1 cellular context compared by ENCODE assay signal in the genomic region with DNA sequence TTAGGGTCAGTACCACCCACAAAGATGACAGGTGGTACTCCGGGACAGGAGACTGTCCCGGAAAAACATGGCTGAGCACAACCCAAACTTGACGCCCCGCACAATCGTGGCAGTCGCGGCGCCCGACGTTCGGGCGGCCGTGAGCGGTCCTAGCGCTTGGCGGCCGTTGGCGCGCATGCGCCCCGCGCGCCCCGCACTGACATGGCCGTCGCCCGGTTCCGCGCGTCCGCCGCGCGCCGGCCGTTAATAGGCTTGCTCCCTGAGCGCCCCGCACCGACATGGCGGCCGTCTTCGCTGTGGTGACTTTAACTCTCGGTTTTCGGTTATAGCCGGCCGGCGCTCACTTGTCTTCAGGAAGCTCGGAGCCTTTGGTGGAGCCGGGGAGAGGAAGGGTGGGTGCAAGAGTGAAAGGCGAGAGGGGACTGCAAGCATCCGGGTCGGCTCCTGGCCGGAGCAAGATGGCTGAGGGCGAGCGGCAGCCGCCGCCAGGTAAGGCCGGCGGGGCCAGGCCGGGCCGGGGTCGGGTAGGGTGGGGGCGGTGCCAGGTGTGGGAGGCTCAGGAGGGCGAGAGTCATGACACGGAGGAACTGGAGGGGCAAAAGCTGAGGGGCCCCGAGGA.
TF ChIP-seq lines count a peak whose summit lies in the region.

A gene (plus strand): TSS at position 273 of the 619 bp plus-strand sequence. CDS start 186 bp downstream, at position 459.

TF ChIP-seq in K562, 482 proteins besides CTCF, POLR2A, EP300 and RAD21 (continued from another document and continues in another):
- no peak for TF ChIP-seq ZNF699 (CRISPR knock-in tag; IDR thresholded peaks at IDR 0.05; ENCODE audit: insufficient replicate concordance)
- peak; percentile 80; the same call in 1 of the 2 replicates for TF ChIP-seq MTA3 (IDR thresholded peaks at IDR 0.05; ENCODE audit: borderline replicate concordance)
- TF ChIP-seq, protein P1, sequence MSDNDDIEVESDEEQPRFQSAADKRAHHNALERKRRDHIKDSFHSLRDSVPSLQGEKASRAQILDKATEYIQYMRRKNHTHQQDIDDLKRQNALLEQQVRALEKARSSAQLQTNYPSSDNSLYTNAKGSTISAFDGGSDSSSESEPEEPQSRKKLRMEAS (CRISPR knock-in tag; IDR thresholded peaks at IDR 0.05) = no peak
- TF ChIP-seq, protein P2, sequence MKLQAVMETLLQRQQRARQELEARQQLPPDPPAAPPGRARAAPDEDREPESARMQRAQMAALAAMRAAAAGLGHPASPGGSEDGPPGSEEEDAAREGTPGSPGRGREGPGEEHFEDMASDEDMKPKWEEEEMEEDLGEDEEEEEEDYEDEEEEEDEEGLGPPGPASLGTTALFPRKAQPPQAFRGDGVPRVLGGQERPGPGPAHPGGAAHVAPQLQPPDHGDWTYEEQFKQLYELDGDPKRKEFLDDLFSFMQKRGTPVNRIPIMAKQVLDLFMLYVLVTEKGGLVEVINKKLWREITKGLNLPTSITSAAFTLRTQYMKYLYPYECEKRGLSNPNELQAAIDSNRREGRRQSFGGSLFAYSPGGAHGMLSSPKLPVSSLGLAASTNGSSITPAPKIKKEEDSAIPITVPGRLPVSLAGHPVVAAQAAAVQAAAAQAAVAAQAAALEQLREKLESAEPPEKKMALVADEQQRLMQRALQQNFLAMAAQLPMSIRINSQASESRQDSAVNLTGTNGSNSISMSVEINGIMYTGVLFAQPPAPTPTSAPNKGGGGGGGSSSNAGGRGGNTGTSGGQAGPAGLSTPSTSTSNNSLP (IDR thresholded peaks at IDR 0.05; ENCODE audit: borderline replicate concordance, low read depth, low read length) = no peak
- TF ChIP-seq, protein P3, sequence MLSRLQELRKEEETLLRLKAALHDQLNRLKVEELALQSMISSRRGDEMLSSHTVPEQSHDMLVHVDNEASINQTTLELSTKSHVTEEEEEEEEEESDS (CRISPR knock-in tag; IDR thresholded peaks at IDR 0.05) = no peak
- TF ChIP-seq ARNT (IDR thresholded peaks at IDR 0.05) = no peak
- TF ChIP-seq, protein P4, sequence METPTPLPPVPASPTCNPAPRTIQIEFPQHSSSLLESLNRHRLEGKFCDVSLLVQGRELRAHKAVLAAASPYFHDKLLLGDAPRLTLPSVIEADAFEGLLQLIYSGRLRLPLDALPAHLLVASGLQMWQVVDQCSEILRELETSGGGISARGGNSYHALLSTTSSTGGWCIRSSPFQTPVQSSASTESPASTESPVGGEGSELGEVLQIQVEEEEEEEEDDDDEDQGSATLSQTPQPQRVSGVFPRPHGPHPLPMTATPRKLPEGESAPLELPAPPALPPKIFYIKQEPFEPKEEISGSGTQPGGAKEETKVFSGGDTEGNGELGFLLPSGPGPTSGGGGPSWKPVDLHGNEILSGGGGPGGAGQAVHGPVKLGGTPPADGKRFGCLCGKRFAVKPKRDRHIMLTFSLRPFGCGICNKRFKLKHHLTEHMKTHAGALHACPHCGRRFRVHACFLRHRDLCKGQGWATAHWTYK (CRISPR knock-in tag; IDR thresholded peaks at IDR 0.05) = peak; percentile 78
- TF ChIP-seq ZNF316 (IDR thresholded peaks at IDR 0.05) = no peak
- TF ChIP-seq SRSF1 (IDR thresholded peaks at IDR 0.05; ENCODE audit: low read depth, low read length) = no peak
- TF ChIP-seq ZBTB8A (IDR thresholded peaks at IDR 0.05; ENCODE audit: partially characterized antibody) = no peak
- 0 out of 2 replicates have a peak, but pooled peaks have one; percentile 28 for TF ChIP-seq ZNF197 (CRISPR knock-in tag; IDR thresholded peaks at IDR 0.05; ENCODE audit: low read depth)
- TF ChIP-seq SAFB2 (IDR thresholded peaks at IDR 0.05; ENCODE audit: borderline replicate concordance, low read depth, low read length, severe bottlenecking) = no peak
- no peak for TF ChIP-seq ZNF408 (CRISPR knock-in tag; IDR thresholded peaks at IDR 0.05; ENCODE audit: low read depth)
- no peak for TF ChIP-seq ZNF121 (CRISPR knock-in tag; conservative IDR thresholded peaks at IDR 0.05)
- no peak for TF ChIP-seq GTF2A2 (tag; IDR thresholded peaks at IDR 0.05)
- TF ChIP-seq U2AF1 (optimal IDR thresholded peaks at IDR 0.05; ENCODE audit: low read depth, low read length) = no peak
- no peak for TF ChIP-seq KAT8 (IDR thresholded peaks at IDR 0.05; ENCODE audit: low read depth)
- no peak for TF ChIP-seq ZNF282 (CRISPR knock-in tag; IDR thresholded peaks at IDR 0.05)
- no peak for TF ChIP-seq ZNF57 (CRISPR knock-in tag; IDR thresholded peaks at IDR 0.05)
- no peak for TF ChIP-seq TAF15 (IDR thresholded peaks at IDR 0.05; ENCODE audit: low read depth, low read length)
- no peak for TF ChIP-seq ZNF23 (CRISPR knock-in tag; IDR thresholded peaks at IDR 0.05)
- TF ChIP-seq ZNF12 (CRISPR knock-in tag; IDR thresholded peaks at IDR 0.05) = no peak
- no peak for TF ChIP-seq ZNF785 (CRISPR knock-in tag; IDR thresholded peaks at IDR 0.05)
- no peak; a peak in 1 of 4 replicates for TF ChIP-seq SRF (CRISPR knock-in tag; IDR thresholded peaks at IDR 0.05)
- no peak for TF ChIP-seq FOXJ2 (tag; IDR thresholded peaks at IDR 0.05)
- TF ChIP-seq, protein P5, sequence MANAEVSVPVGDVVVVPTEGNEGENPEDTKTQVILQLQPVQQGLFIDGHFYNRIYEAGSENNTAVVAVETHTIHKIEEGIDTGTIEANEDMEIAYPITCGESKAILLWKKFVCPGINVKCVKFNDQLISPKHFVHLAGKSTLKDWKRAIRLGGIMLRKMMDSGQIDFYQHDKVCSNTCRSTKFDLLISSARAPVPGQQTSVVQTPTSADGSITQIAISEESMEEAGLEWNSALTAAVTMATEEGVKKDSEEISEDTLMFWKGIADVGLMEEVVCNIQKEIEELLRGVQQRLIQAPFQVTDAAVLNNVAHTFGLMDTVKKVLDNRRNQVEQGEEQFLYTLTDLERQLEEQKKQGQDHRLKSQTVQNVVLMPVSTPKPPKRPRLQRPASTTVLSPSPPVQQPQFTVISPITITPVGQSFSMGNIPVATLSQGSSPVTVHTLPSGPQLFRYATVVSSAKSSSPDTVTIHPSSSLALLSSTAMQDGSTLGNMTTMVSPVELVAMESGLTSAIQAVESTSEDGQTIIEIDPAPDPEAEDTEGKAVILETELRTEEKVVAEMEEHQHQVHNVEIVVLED (CRISPR knock-in tag; IDR thresholded peaks at IDR 0.05) = peak; percentile 78
- TF ChIP-seq, protein P6, sequence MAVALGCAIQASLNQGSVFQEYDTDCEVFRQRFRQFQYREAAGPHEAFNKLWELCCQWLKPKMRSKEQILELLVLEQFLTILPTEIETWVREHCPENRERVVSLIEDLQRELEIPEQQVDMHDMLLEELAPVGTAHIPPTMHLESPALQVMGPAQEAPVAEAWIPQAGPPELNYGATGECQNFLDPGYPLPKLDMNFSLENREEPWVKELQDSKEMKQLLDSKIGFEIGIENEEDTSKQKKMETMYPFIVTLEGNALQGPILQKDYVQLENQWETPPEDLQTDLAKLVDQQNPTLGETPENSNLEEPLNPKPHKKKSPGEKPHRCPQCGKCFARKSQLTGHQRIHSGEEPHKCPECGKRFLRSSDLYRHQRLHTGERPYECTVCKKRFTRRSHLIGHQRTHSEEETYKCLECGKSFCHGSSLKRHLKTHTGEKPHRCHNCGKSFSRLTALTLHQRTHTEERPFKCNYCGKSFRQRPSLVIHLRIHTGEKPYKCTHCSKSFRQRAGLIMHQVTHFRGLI (CRISPR knock-in tag; IDR thresholded peaks at IDR 0.05) = no peak
- no peak for TF ChIP-seq RCOR1 (IDR thresholded peaks at IDR 0.05; ENCODE audit: borderline replicate concordance in 1 of 2, low read depth in 2 of 2, low read length in 2 of 2)
- TF ChIP-seq NCOA6 (IDR thresholded peaks at IDR 0.05) = no peak
- TF ChIP-seq KLF13 (tag; IDR thresholded peaks at IDR 0.05; ENCODE audit: borderline replicate concordance, low read depth) = peak; percentile 45; the same call in 1 of the 2 replicates
- TF ChIP-seq BRF1 (IDR thresholded peaks at IDR 0.05; ENCODE audit: borderline replicate concordance, extremely low read depth, insufficient read length) = no peak
- no peak for TF ChIP-seq RBM34 (IDR thresholded peaks at IDR 0.05; ENCODE audit: borderline replicate concordance, insufficient read depth, low read length)
- TF ChIP-seq ZNF253 (CRISPR knock-in tag; conservative IDR thresholded peaks at IDR 0.05) = no peak
- 0 out of 2 replicates have a peak, but pooled peaks have one; percentile 69 for TF ChIP-seq GATAD2B (IDR thresholded peaks at IDR 0.05; ENCODE audit: borderline replicate concordance)
- no peak for TF ChIP-seq MCM5 (IDR thresholded peaks at IDR 0.05; ENCODE audit: low read depth)
- no peak; the same call in 1 of the 2 replicates for TF ChIP-seq TCF7 (IDR thresholded peaks at IDR 0.05; ENCODE audit: borderline replicate concordance)
- TF ChIP-seq JUND (IDR thresholded peaks at IDR 0.05; ENCODE audit: borderline replicate concordance, low read depth, low read length) = no peak
- TF ChIP-seq JUND (tag; IDR thresholded peaks at IDR 0.05; ENCODE audit: borderline replicate concordance, low read depth, low read length) = 0 out of 3 replicates have a peak, but pooled peaks have one; percentile 2
- no peak for TF ChIP-seq ARID1B (IDR thresholded peaks at IDR 0.05)
- TF ChIP-seq SMAD2 (IDR thresholded peaks at IDR 0.05; ENCODE audit: low read depth, low read length) = no peak
- no peak for TF ChIP-seq MECOM (CRISPR knock-in tag; IDR thresholded peaks at IDR 0.05)
- TF ChIP-seq SPI1 (IDR thresholded peaks at IDR 0.05; ENCODE audit: borderline replicate concordance, low read depth, low read length) = no peak
- TF ChIP-seq, protein P7, sequence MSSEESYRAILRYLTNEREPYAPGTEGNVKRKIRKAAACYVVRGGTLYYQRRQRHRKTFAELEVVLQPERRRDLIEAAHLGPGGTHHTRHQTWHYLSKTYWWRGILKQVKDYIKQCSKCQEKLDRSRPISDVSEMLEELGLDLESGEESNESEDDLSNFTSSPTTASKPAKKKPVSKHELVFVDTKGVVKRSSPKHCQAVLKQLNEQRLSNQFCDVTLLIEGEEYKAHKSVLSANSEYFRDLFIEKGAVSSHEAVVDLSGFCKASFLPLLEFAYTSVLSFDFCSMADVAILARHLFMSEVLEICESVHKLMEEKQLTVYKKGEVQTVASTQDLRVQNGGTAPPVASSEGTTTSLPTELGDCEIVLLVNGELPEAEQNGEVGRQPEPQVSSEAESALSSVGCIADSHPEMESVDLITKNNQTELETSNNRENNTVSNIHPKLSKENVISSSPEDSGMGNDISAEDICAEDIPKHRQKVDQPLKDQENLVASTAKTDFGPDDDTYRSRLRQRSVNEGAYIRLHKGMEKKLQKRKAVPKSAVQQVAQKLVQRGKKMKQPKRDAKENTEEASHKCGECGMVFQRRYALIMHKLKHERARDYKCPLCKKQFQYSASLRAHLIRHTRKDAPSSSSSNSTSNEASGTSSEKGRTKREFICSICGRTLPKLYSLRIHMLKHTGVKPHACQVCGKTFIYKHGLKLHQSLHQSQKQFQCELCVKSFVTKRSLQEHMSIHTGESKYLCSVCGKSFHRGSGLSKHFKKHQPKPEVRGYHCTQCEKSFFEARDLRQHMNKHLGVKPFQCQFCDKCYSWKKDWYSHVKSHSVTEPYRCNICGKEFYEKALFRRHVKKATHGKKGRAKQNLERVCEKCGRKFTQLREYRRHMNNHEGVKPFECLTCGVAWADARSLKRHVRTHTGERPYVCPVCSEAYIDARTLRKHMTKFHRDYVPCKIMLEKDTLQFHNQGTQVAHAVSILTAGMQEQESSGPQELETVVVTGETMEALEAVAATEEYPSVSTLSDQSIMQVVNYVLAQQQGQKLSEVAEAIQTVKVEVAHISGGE (CRISPR knock-in tag; IDR thresholded peaks at IDR 0.05) = peak in 1 of 3 experiments; percentile 69; a peak in 1 of 6 replicates
- TF ChIP-seq JUNB (CRISPR knock-in tag; conservative IDR thresholded peaks at IDR 0.05) = no peak
- TF ChIP-seq, protein P8, sequence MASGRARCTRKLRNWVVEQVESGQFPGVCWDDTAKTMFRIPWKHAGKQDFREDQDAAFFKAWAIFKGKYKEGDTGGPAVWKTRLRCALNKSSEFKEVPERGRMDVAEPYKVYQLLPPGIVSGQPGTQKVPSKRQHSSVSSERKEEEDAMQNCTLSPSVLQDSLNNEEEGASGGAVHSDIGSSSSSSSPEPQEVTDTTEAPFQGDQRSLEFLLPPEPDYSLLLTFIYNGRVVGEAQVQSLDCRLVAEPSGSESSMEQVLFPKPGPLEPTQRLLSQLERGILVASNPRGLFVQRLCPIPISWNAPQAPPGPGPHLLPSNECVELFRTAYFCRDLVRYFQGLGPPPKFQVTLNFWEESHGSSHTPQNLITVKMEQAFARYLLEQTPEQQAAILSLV (tag; IDR thresholded peaks at IDR 0.05) = no peak
- TF ChIP-seq, protein P9, sequence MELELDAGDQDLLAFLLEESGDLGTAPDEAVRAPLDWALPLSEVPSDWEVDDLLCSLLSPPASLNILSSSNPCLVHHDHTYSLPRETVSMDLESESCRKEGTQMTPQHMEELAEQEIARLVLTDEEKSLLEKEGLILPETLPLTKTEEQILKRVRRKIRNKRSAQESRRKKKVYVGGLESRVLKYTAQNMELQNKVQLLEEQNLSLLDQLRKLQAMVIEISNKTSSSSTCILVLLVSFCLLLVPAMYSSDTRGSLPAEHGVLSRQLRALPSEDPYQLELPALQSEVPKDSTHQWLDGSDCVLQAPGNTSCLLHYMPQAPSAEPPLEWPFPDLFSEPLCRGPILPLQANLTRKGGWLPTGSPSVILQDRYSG (tag; conservative IDR thresholded peaks at IDR 0.05; ENCODE audit: low read depth) = no peak
- TF ChIP-seq, protein P10, sequence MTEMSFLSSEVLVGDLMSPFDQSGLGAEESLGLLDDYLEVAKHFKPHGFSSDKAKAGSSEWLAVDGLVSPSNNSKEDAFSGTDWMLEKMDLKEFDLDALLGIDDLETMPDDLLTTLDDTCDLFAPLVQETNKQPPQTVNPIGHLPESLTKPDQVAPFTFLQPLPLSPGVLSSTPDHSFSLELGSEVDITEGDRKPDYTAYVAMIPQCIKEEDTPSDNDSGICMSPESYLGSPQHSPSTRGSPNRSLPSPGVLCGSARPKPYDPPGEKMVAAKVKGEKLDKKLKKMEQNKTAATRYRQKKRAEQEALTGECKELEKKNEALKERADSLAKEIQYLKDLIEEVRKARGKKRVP (CRISPR knock-in tag; IDR thresholded peaks at IDR 0.05) = no peak; the same call in 1 of the 2 replicates
- TF ChIP-seq STAG1 (CRISPR knock-in tag; IDR thresholded peaks at IDR 0.05; ENCODE audit: borderline replicate concordance) = no peak
- TF ChIP-seq NFATC3 (IDR thresholded peaks at IDR 0.05) = no peak
- TF ChIP-seq XRCC5 (IDR thresholded peaks at IDR 0.05; ENCODE audit: low read depth, low read length) = 0 out of 2 replicates have a peak, but pooled peaks have one; percentile 68
- TF ChIP-seq ZBED1 (IDR thresholded peaks at IDR 0.05) = no peak
- TF ChIP-seq ETV5 (CRISPR knock-in tag; IDR thresholded peaks at IDR 0.05; ENCODE audit: low read depth) = no peak
- TF ChIP-seq FOXM1 (IDR thresholded peaks at IDR 0.05; ENCODE audit: low read depth) = no peak
- no peak for TF ChIP-seq FOXM1 (CRISPR knock-in tag; IDR thresholded peaks at IDR 0.05; ENCODE audit: low read depth)
- peak; percentile 61; the same call in 1 of the 2 replicates for TF ChIP-seq KAT7 (CRISPR knock-in tag; IDR thresholded peaks at IDR 0.05; ENCODE audit: borderline replicate concordance)
- TF ChIP-seq CBFA2T3 (IDR thresholded peaks at IDR 0.05) = no peak
- TF ChIP-seq, protein P11, sequence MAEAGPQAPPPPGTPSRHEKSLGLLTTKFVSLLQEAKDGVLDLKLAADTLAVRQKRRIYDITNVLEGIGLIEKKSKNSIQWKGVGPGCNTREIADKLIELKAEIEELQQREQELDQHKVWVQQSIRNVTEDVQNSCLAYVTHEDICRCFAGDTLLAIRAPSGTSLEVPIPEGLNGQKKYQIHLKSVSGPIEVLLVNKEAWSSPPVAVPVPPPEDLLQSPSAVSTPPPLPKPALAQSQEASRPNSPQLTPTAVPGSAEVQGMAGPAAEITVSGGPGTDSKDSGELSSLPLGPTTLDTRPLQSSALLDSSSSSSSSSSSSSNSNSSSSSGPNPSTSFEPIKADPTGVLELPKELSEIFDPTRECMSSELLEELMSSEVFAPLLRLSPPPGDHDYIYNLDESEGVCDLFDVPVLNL (CRISPR knock-in tag; IDR thresholded peaks at IDR 0.05; ENCODE audit: low read depth) = no peak
- TF ChIP-seq KLF6 (CRISPR knock-in tag; IDR thresholded peaks at IDR 0.05; ENCODE audit: borderline replicate concordance) = no peak
